In the genomic region with DNA sequence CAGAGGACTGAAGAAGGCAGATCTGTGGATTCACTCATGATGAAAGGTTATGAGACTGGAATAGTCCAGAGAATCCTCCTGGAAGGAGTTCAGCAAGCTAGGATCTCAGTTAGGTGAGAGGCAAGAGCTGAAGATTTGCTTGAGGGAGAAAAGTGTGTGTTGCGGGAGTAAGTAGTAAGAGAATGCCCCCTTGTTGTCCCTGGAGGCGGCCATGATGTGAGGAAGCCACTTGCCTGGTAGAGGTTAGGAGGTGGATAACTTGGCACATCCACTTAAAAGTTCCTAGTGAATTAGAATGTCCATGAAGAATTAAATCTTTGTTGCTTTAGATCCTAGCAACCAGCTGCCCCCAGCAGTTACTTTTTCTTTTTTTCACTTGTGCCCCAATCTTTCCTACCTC, we compare ENCODE assay signal across 3 cellular contexts.
TF ChIP-seq lines count a peak whose summit lies in the region.

No MANE protein-coding gene starts in this region.

TF ChIP-seq in GM23338, 12 proteins besides CTCF, POLR2A, EP300 and RAD21 (continues in another document):
- no peak for TF ChIP-seq CREB1 (CRISPR knock-in tag; IDR thresholded peaks at IDR 0.05; ENCODE audit: low read depth)
- no peak for TF ChIP-seq ZNF331 (CRISPR knock-in tag; IDR thresholded peaks at IDR 0.05; ENCODE audit: low read depth)
- TF ChIP-seq ZNF114 (CRISPR knock-in tag; IDR thresholded peaks at IDR 0.05) = no peak
- TF ChIP-seq EZH2 (IDR thresholded peaks at IDR 0.05; ENCODE audit: low read depth, unreplicated experiment) = no peak
- TF ChIP-seq, protein P1, sequence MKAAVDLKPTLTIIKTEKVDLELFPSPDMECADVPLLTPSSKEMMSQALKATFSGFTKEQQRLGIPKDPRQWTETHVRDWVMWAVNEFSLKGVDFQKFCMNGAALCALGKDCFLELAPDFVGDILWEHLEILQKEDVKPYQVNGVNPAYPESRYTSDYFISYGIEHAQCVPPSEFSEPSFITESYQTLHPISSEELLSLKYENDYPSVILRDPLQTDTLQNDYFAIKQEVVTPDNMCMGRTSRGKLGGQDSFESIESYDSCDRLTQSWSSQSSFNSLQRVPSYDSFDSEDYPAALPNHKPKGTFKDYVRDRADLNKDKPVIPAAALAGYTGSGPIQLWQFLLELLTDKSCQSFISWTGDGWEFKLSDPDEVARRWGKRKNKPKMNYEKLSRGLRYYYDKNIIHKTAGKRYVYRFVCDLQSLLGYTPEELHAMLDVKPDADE (IDR thresholded peaks at IDR 0.05) = no peak
- TF ChIP-seq EZH2phosphoT487 (IDR thresholded peaks at IDR 0.05; ENCODE audit: unreplicated experiment) = no peak

TF ChIP-seq in IMR-90, 13 proteins besides CTCF, POLR2A, EP300 and RAD21:
- no peak for TF ChIP-seq RFX5 (IDR thresholded peaks at IDR 0.05; ENCODE audit: low read depth, low read length)
- no peak for TF ChIP-seq RCOR1 (IDR thresholded peaks at IDR 0.05; ENCODE audit: insufficient replicate concordance, low read length)
- TF ChIP-seq ELK1 (IDR thresholded peaks at IDR 0.05; ENCODE audit: borderline replicate concordance, low read depth, low read length) = no peak
- no peak for TF ChIP-seq CEBPB (IDR thresholded peaks at IDR 0.05; ENCODE audit: low read depth, low read length)
- TF ChIP-seq MAZ (IDR thresholded peaks at IDR 0.05; ENCODE audit: borderline replicate concordance, low read depth, low read length) = no peak
- TF ChIP-seq NFE2L2 (IDR thresholded peaks at IDR 0.05; ENCODE audit: low read depth, low read length) = no peak
- no peak for TF ChIP-seq SMC3 (IDR thresholded peaks at IDR 0.05; ENCODE audit: low read depth, low read length)
- TF ChIP-seq BHLHE40 (IDR thresholded peaks at IDR 0.05; ENCODE audit: low read depth, low read length) = no peak
- TF ChIP-seq, protein P2, sequence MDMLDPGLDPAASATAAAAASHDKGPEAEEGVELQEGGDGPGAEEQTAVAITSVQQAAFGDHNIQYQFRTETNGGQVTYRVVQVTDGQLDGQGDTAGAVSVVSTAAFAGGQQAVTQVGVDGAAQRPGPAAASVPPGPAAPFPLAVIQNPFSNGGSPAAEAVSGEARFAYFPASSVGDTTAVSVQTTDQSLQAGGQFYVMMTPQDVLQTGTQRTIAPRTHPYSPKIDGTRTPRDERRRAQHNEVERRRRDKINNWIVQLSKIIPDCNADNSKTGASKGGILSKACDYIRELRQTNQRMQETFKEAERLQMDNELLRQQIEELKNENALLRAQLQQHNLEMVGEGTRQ (IDR thresholded peaks at IDR 0.05; ENCODE audit: low read depth, low read length) = no peak
- no peak for TF ChIP-seq CHD1 (IDR thresholded peaks at IDR 0.05; ENCODE audit: low read depth, low read length)
- TF ChIP-seq FOS (IDR thresholded peaks at IDR 0.05; ENCODE audit: low read depth, low read length) = no peak
- TF ChIP-seq MXI1 (IDR thresholded peaks at IDR 0.05; ENCODE audit: borderline replicate concordance, low read depth, low read length) = no peak
- TF ChIP-seq MAFK (IDR thresholded peaks at IDR 0.05; ENCODE audit: low read depth, low read length) = no peak

TF ChIP-seq in H1, 55 proteins besides CTCF, POLR2A, EP300 and RAD21:
- TF ChIP-seq KDM1A (IDR thresholded peaks at IDR 0.05; ENCODE audit: borderline replicate concordance, low read length) = no peak
- TF ChIP-seq YY1 (IDR thresholded peaks at IDR 0.05; ENCODE audit: low read depth, low read length) = peak; percentile 64
